8 cellular contexts compared by ENCODE assay signal in genomic region chr18:10453885-10454772, GRCh38. TPM values are rescaled to one million over a fixed set of nuclear protein-coding genes. Genes with fewer than 3 reads are reported as not detected.
DNase-seq lines count a peak whose midpoint lies in the region; ATAC-seq, FAIRE-seq and TF ChIP-seq lines count a peak whose summit lies in the region.

Gene APCDD1 (plus strand): TSS chr18:10454635. CDS start chr18:10454982, 347 bp downstream.

- no peak within 1 kb of the TSS for H3K4me3 ChIP-seq in CD8-positive, alpha-beta T cell (ENCODE audit: low read depth, low read length)
- H3K4me3 ChIP-seq in NB4 (ENCODE audit: low read depth, low read length): peak within 1 kb of the TSS; percentile 23
- H3K4me3 ChIP-seq in brain microvascular endothelial cell (ENCODE audit: low read depth, low read length): peak within 1 kb of the TSS; percentile 38
- H3K4me3 ChIP-seq in keratinocyte (ENCODE audit: control insufficient read depth in 2 of 3, extremely low read depth in 1 of 3, insufficient read depth in 2 of 3, low read depth in 1 of 3, low read length in 3 of 3): peak within 1 kb of the TSS; percentile 50 to 72 (median 51)
- peak within 1 kb of the TSS; percentile 51 to 72 (median 58) for H3K4me3 ChIP-seq in skin epidermis

- H3K27ac Mint-ChIP-seq in CD8-positive, alpha-beta T cell: no peak within 1 kb of the TSS

- no peaks in the 10 kb centered on the region for H3K9me3 Mint-ChIP-seq in CD8-positive, alpha-beta T cell

- H3K9ac ChIP-seq in keratinocyte (ENCODE audit: control insufficient read depth, extremely low read depth, insufficient read depth, low read length): peak within 1 kb of the TSS; percentile 53

- intact Hi-C loops in CD8-positive, alpha-beta T cell (cut with DNase I, micrococcal nuclease): no loop called here

- no peaks in the 10 kb centered on the region for H3K9me1 ChIP-seq in keratinocyte (ENCODE audit: control insufficient read depth, extremely low read depth, insufficient read depth, low read length)

- DNase-seq in CD8-positive, alpha-beta T cell: no peak
- DNase-seq in NB4 (ENCODE audit: low read depth): peak; percentile 57
- DNase-seq in brain microvascular endothelial cell: no peak
- no peak for DNase-seq in keratinocyte (ENCODE audit: low read depth, low spot score)
- no peak for DNase-seq in NCI-H226

- FAIRE-seq in keratinocyte (lab: Jason Lieb, UNC): no peak

- H3K27me3 ChIP-seq in CD8-positive, alpha-beta T cell (ENCODE audit: insufficient read depth, low read length): peaks cover 5% of the 10 kb centered on the region
- H3K27me3 ChIP-seq in brain microvascular endothelial cell (replicated peaks) (peaks cover 56% of the 10 kb centered on the region), keratinocyte (ENCODE audit: control insufficient read depth, extremely low read depth, insufficient read depth, low read length) (peaks cover 16% of the 10 kb centered on the region)

- TF ChIP-seq POLR2A in NB4 (IDR thresholded peaks at IDR 0.05; ENCODE audit: extremely low read depth, insufficient read length): no peak

- dilution Hi-C loops in keratinocyte (cut with MboI; ENCODE audit: extremely low pct_ligation_motif_present, low sequenced_read_pairs): no loop called here

- peaks cover 4% of the 10 kb centered on the region for H3K4me1 Mint-ChIP-seq in CD8-positive, alpha-beta T cell (ENCODE audit: low read depth)

- peaks cover 37% of the 10 kb centered on the region for H3K27me3 Mint-ChIP-seq in CD8-positive, alpha-beta T cell (ENCODE audit: low read depth)

- H2AFZ ChIP-seq in keratinocyte (ENCODE audit: control insufficient read depth, low read length): peak within 1 kb of the TSS; percentile 76

- no peaks in the 10 kb centered on the region for H3K79me2 ChIP-seq in keratinocyte (ENCODE audit: control insufficient read depth, insufficient read depth, low read length)

- CTCF ChIA-PET in CD8-positive, alpha-beta T cell (lab: Charles Lee): no interaction called here

- in situ Hi-C loops in brain microvascular endothelial cell (cut with HindIII; ENCODE audit: low pct_ligation_motif_present, low sequenced_read_pairs): no loop called here

- peak within 1 kb of the TSS; percentile 82 for H3K4me2 ChIP-seq in keratinocyte (ENCODE audit: control insufficient read depth, extremely low read depth, insufficient read depth, low read depth, low read length)

- no peaks in the 10 kb centered on the region for H3K36me3 Mint-ChIP-seq in CD8-positive, alpha-beta T cell

- no peak for TF ChIP-seq CTCF in CD8-positive, alpha-beta T cell (IDR thresholded peaks at IDR 0.05)
- TF ChIP-seq CTCF in NB4 (IDR thresholded peaks at IDR 0.05; ENCODE audit: low read depth, low read length): no peak
- no peak for TF ChIP-seq CTCF in brain microvascular endothelial cell (IDR thresholded peaks at IDR 0.05; ENCODE audit: low read depth, low read length, missing control alignments)
- no peak for TF ChIP-seq CTCF in keratinocyte (optimal IDR thresholded peaks at IDR 0.05 in 1 of 3, IDR thresholded peaks at IDR 0.05 in 1 of 3, conservative IDR thresholded peaks at IDR 0.05 in 1 of 3; ENCODE audit: extremely low read depth in 1 of 3, insufficient read depth in 2 of 3, low read length in 3 of 3)

- no peak for ATAC-seq in CD8-positive, alpha-beta T cell
- ATAC-seq in GM18870 (IDR thresholded peaks at IDR 0.05; ENCODE audit: unreplicated experiment) (no peak), GM21529 (IDR thresholded peaks at IDR 0.05; ENCODE audit: unreplicated experiment) (no peak)

- H3K4me3 Mint-ChIP-seq in CD8-positive, alpha-beta T cell: peak within 1 kb of the TSS; percentile 44

- POLR2A ChIA-PET in CD8-positive, alpha-beta T cell (lab: Charles Lee): no interaction called here

- H3K27ac ChIP-seq in CD8-positive, alpha-beta T cell (ENCODE audit: low read depth, low read length): no peak within 1 kb of the TSS
- no peak within 1 kb of the TSS for H3K27ac ChIP-seq in brain microvascular endothelial cell
- H3K27ac ChIP-seq in keratinocyte (ENCODE audit: control insufficient read depth, insufficient read depth, low read length): no peak within 1 kb of the TSS
- H3K27ac ChIP-seq in skin epidermis: peak within 1 kb of the TSS; percentile 84 to 100 (median 95)

- H4K20me1 ChIP-seq in keratinocyte (ENCODE audit: control insufficient read depth, extremely low read depth, insufficient read depth, low read length): no peaks in the 10 kb centered on the region

- no peaks in the 10 kb centered on the region for H3K4me1 ChIP-seq in CD8-positive, alpha-beta T cell (ENCODE audit: insufficient read depth, low read length)
- H3K4me1 ChIP-seq in keratinocyte (ENCODE audit: control insufficient read depth, extremely low read depth, insufficient read depth, low read length): peaks cover 21% of the 10 kb centered on the region

- no peaks in the 10 kb centered on the region for H3K36me3 ChIP-seq in CD8-positive, alpha-beta T cell (ENCODE audit: insufficient read depth, low read length)
- H3K36me3 ChIP-seq in brain microvascular endothelial cell (replicated peaks): no peaks in the 10 kb centered on the region
- H3K36me3 ChIP-seq in keratinocyte (ENCODE audit: control insufficient read depth in 2 of 2, extremely low read depth in 1 of 2, insufficient read depth in 2 of 2, low read length in 2 of 2): no peaks in the 10 kb centered on the region

- no peaks in the 10 kb centered on the region for H3K9me3 ChIP-seq in CD8-positive, alpha-beta T cell (ENCODE audit: low read length)
- H3K9me3 ChIP-seq in keratinocyte (ENCODE audit: control insufficient read depth, low read depth, low read length): no peaks in the 10 kb centered on the region

RNA-seq across cellular contexts. Expression of gene APCDD1, which starts in this region (rescaled TPM):
- total RNA-seq in CD8-positive, alpha-beta T cell: not detected
- polyA plus RNA-seq in keratinocyte: 1.4 to 17.2 TPM (median 8.5 TPM) in 3 replicates
- 1.9 TPM for polyA plus RNA-seq in keratinocyte (2011; ENCODE audit: low read depth)
- polyA plus RNA-seq in keratinocyte (2011; cell fraction: cytosol; rRNA removed): 3.0 and 3.3 TPM in 2 replicates
- 2.6 and 3.5 TPM in 2 replicates for polyA plus RNA-seq in keratinocyte (2011; cell fraction: nucleus; rRNA removed)
- polyA plus RNA-seq in keratinocyte (2012; ENCODE audit: low replicate concordance): 2.4 and 10.5 TPM in 2 replicates
- polyA minus RNA-seq in keratinocyte: 0.49 to 11.2 TPM (median 4.6 TPM) in 3 replicates
- polyA minus RNA-seq in keratinocyte (2011; cell fraction: cytosol; rRNA and poly(A)+ RNA removed): 4.8 TPM
- 0.54 and 3.4 TPM in 2 replicates for polyA minus RNA-seq in keratinocyte (2011; cell fraction: nucleus; rRNA and poly(A)+ RNA removed)

Comparison
In these comparisons a context has a peak if more than half of its experiments do, and no peak if none do; other contexts are left out.
1. H3K27ac ChIP-seq: peak in skin epidermis (21 of 21); none in CD8-positive, alpha-beta T cell (single experiment), brain microvascular endothelial cell (single experiment) and keratinocyte (single experiment).